11 cellular contexts compared by ENCODE assay signal in the genomic region with DNA sequence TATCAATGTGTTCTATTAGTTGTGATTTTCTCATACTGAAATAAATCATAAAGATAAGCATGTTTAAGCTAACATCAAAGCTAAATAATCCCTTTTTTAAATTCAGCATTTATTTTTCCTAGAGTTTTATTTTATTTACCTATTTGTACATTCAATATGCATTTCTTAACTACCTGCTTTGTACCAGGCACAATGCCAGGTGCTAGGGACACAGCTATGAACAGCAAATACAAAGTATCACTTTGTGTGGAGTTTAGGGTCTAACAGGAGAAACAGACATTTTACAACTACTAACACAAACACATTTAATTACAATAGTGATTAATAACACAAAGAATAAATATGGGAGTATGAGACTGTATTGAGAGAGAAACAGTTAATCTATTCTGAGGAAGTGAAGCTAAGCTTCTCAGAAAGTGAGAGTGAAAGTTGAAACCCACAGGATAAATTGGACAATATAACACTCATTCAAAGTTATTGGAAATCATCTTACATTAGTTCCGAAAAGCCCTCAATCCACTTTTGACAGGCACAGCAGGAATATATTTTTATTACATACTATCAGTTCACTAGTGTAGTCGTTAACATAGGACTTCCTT.
"Had no signal": no experiment of that assay in that cellular context is flagged by ENCODE, and none has a peak within 500 bp of the region (broad histone marks: within the 10 kb centered on the region; RNA-seq: fewer than 3 reads in every experiment).

No MANE protein-coding gene starts in this region.

- ATAC-seq: activated CD4-positive, CD25-positive, alpha-beta regulatory T cell treated with anti-CD3 and anti-CD28 coated beads, Interleukin-2, amount 50 U/mL, for 24 hours; natural killer cell; stimulated activated effector memory CD8-positive, alpha-beta T cell treated with anti-CD3 and anti-CD28 coated beads, Interleukin-12 subunit alpha, Interleukin-12 subunit beta, amount 100 ng/mL, for 72 hours had no signal

- H3K9me3 ChIP-seq: esophagus muscularis mucosa, neutrophil, thyroid gland had no signal

- H3K27ac ChIP-seq: esophagus muscularis mucosa, neutrophil, thyroid gland had no signal

- DNase-seq: activated CD4-positive, alpha-beta T cell treated with anti-CD3 and anti-CD28 coated beads, Interleukin-2, amount 50 U/mL, for 48 hours; activated naive CD4-positive, alpha-beta T cell treated with anti-CD3 and anti-CD28 coated beads, Interleukin-2, amount 50 U/mL, for 16 hours; mesenchymal stem cell; natural killer cell; stimulated activated CD4-positive, alpha-beta T cell treated with anti-CD3 and anti-CD28 coated beads, Interleukin-12 subunit alpha, Interleukin-12 subunit beta, amount 100 ng/mL, for 4 hours; stimulated activated CD4-positive, alpha-beta T cell treated with anti-CD3 and anti-CD28 coated beads, Interleukin-2, amount 100 ng/mL, for 24 hours; thyroid gland had no signal

- H3K4me3 ChIP-seq: esophagus muscularis mucosa, thyroid gland had no signal

- H3K36me3 ChIP-seq: esophagus muscularis mucosa, neutrophil, thyroid gland had no signal

- H3K27me3 ChIP-seq: esophagus muscularis mucosa, neutrophil, thyroid gland had no signal

- H3K4me1 ChIP-seq: esophagus muscularis mucosa, thyroid gland had no signal
